8 cellular contexts compared by ENCODE assay signal in genomic region chr19:58558623-58559274, GRCh38. TPM values are rescaled to one million over a fixed set of nuclear protein-coding genes. Genes with fewer than 3 reads are reported as not detected.
DNase-seq lines count a peak whose midpoint lies in the region; ATAC-seq, FAIRE-seq and TF ChIP-seq lines count a peak whose summit lies in the region.

No MANE protein-coding gene starts in this region.

- H2AFZ ChIP-seq in DND-41 (ENCODE audit: low read depth, low read length) (peak overlapping the region; percentile 77), osteoblast (ENCODE audit: low read length) (peak overlapping the region; percentile 92)

- H3K9me3 ChIP-seq in DND-41 (ENCODE audit: insufficient read depth, low read length, severe bottlenecking) (no peaks in the 10 kb centered on the region), osteoblast (ENCODE audit: low read depth, low read length) (no peaks in the 10 kb centered on the region), thyroid gland (no peaks in the 10 kb centered on the region)

- TF ChIP-seq POLR2A in thyroid gland (IDR thresholded peaks at IDR 0.05): peak; percentile 56 to 83

- H3K36me3 ChIP-seq in DND-41 (ENCODE audit: insufficient read depth, low read length) (peaks cover 39% of the 10 kb centered on the region), osteoblast (ENCODE audit: insufficient read depth, low read length) (peaks cover 16% of the 10 kb centered on the region), thyroid gland (peaks cover 14 to 16% of the 10 kb centered on the region in 2 donors)

- peaks cover 28% of the 10 kb centered on the region for H4K20me1 ChIP-seq in DND-41 (ENCODE audit: insufficient read depth, low read length)
- peaks cover 12% of the 10 kb centered on the region for H4K20me1 ChIP-seq in osteoblast (ENCODE audit: insufficient read depth, low read length)

- H3K27ac ChIP-seq in DND-41 (ENCODE audit: low read length): peak overlapping the region; percentile 98
- H3K27ac ChIP-seq in osteoblast (ENCODE audit: low read depth, low read length): peak overlapping the region; percentile 99
- H3K27ac ChIP-seq in thyroid gland: peak overlapping the region; percentile 98 to 100 (median 99)

- WGBS in thyroid gland, 2 donors: 0% methylated on average over 7 to 8 of the region's 76 CpGs

- peak; percentile 69 for ATAC-seq in DND-41 (ENCODE audit: insufficient read depth, low read depth)
- peak; percentile 50 for ATAC-seq in GM21825 (IDR thresholded peaks at IDR 0.05; ENCODE audit: unreplicated experiment)

- peaks cover 52% of the 10 kb centered on the region for H3K4me1 ChIP-seq in DND-41 (ENCODE audit: insufficient read depth, low read length)
- peaks cover 46% of the 10 kb centered on the region for H3K4me1 ChIP-seq in osteoblast (ENCODE audit: insufficient read depth, low read length)
- peaks cover 48 to 64% of the 10 kb centered on the region in 2 donors for H3K4me1 ChIP-seq in thyroid gland

- TF ChIP-seq CTCF in DND-41 (IDR thresholded peaks at IDR 0.05; ENCODE audit: borderline replicate concordance, extremely low read depth, low read length, poor library complexity, severe bottlenecking): no peak
- TF ChIP-seq CTCF in osteoblast (IDR thresholded peaks at IDR 0.05; ENCODE audit: extremely low read depth, low read depth, low read length): no peak
- peak in 1 of 6 experiments; percentile 14 for TF ChIP-seq CTCF in thyroid gland (IDR thresholded peaks at IDR 0.05)

- H3K27me3 ChIP-seq in DND-41 (ENCODE audit: insufficient read depth, low read length, poor library complexity) (no peaks in the 10 kb centered on the region), osteoblast (ENCODE audit: insufficient read depth, low read length) (peaks cover 6% of the 10 kb centered on the region), thyroid gland (no peaks in the 10 kb centered on the region)

- intact Hi-C loops in thyroid gland (cut with DNase I): no loop called here

- DNase-seq in DND-41 (peak; percentile 99), LoVo (ENCODE audit: low spot score) (peak; percentile 98), frontal cortex (ENCODE audit: low spot score in 2 of 2) (peak; percentile 98), osteoblast (ENCODE audit: insufficient read length, low spot score, missing footprints) (peak; percentile 100), thyroid gland (peak; percentile 99), NCI-H345 treated with DMSO at 0.1 percent for 48 hours (lab: John Stamatoyannopoulos, UW; ENCODE audit: unreplicated experiment) (no peak)
- peak; percentile 99 for DNase-seq in activated T-helper 1 cell treated with anti-CD3 and anti-CD28 coated beads, Interleukin-2, amount 50 U/mL, for 16 hours (ENCODE audit: low read depth in 1 of 2, low spot score in 1 of 2)

- peak overlapping the region; percentile 96 for H3K9ac ChIP-seq in DND-41 (ENCODE audit: low read depth, low read length)

- H3K4me2 ChIP-seq in DND-41 (ENCODE audit: insufficient read depth, low read length): peak overlapping the region; percentile 80
- H3K4me2 ChIP-seq in osteoblast (ENCODE audit: insufficient read depth, low read length): peak overlapping the region; percentile 93

- H3K79me2 ChIP-seq in DND-41 (ENCODE audit: insufficient read depth, low read length) (peaks cover 82% of the 10 kb centered on the region), osteoblast (ENCODE audit: insufficient read depth, low read length) (peaks cover 40% of the 10 kb centered on the region)

- FAIRE-seq in frontal cortex (lab: Jason Lieb, UNC): peak; percentile 61

- peak overlapping the region; percentile 64 to 81 for H3K4me3 ChIP-seq in DND-41 (ENCODE audit: low read depth in 1 of 2, low read length in 2 of 2)
- peak overlapping the region; percentile 87 for H3K4me3 ChIP-seq in osteoblast (ENCODE audit: insufficient read depth, low read length)
- peak overlapping the region; percentile 75 to 90 (median 81) for H3K4me3 ChIP-seq in thyroid gland (replicated peaks in 1 of 3)

RNA-seq across cellular contexts. Expression of gene UBE2M, which starts 0.3 kb away (rescaled TPM):
- total RNA-seq in frontal cortex: 64.8 TPM
- 54.6 and 56.6 TPM in 2 replicates for total RNA-seq in osteoblast
- total RNA-seq in thyroid gland: 10 to 100 TPM; 17.2 to 28.5 (median 20.3) TPM

RNA-seq across cellular contexts. Expression of gene CHMP2A, which starts 3.8 kb away (rescaled TPM):
- total RNA-seq in frontal cortex: 62.8 TPM
- 98.1 and 106 TPM in 2 replicates for total RNA-seq in osteoblast
- total RNA-seq in thyroid gland: 100 to 1,000 TPM; 123 to 155 (median 148) TPM

RNA-seq across cellular contexts. Expression of gene MZF1, which starts 14.4 kb away (rescaled TPM):
- total RNA-seq in frontal cortex (11.0 TPM), osteoblast (22.7 and 23.9 TPM in 2 replicates), thyroid gland (10 to 100 TPM; 55.0 to 82.7 (median 70.5) TPM)

RNA-seq across cellular contexts. Expression of gene TRIM28, which starts 14.9 kb away (rescaled TPM):
- total RNA-seq in frontal cortex: 332 TPM
- 224 and 248 TPM in 2 replicates for total RNA-seq in osteoblast
- 100 to 1,000 TPM; 195 to 237 (median 218) TPM for total RNA-seq in thyroid gland

RNA-seq across cellular contexts. Expression of gene ZBTB45, which starts 39.1 kb away (rescaled TPM):
- total RNA-seq in frontal cortex (6.9 TPM), osteoblast (6.9 and 8.5 TPM in 2 replicates), thyroid gland (10 to 100 TPM in 1 of 4 donors, 1 to 10 TPM in 3; 6.9 to 17.7 (median 8.5) TPM)
